In genomic region chr3:48082580-48083187, GRCh38 we compare ENCODE assay signal across 2 cellular contexts.
TF ChIP-seq lines count a peak whose summit lies in the region.

No MANE protein-coding gene starts in this region.

TF ChIP-seq in HCT116, 20 proteins besides CTCF, POLR2A, EP300 and RAD21 (continued from another document):
- TF ChIP-seq ZBTB33 (IDR thresholded peaks at IDR 0.05; ENCODE audit: extremely low read depth, insufficient replicate concordance, low read length) = no peak
- TF ChIP-seq EGR1 (IDR thresholded peaks at IDR 0.05; ENCODE audit: low read depth) = no peak
- TF ChIP-seq SIN3A (IDR thresholded peaks at IDR 0.05; ENCODE audit: low read depth) = no peak
- no peak for TF ChIP-seq ZFX (IDR thresholded peaks at IDR 0.05)
- TF ChIP-seq CBX3 (IDR thresholded peaks at IDR 0.05; ENCODE audit: low read depth) = no peak
- no peak for TF ChIP-seq ZNF274 (IDR thresholded peaks at IDR 0.05; ENCODE audit: low read depth, low read length)
- TF ChIP-seq CEBPB (IDR thresholded peaks at IDR 0.05; ENCODE audit: low read depth) = no peak
- TF ChIP-seq MAX (IDR thresholded peaks at IDR 0.05) = no peak
- TF ChIP-seq POLR2AphosphoS5 (IDR thresholded peaks at IDR 0.05; ENCODE audit: low read depth, low read length) = no peak
- no peak for TF ChIP-seq EZH2 (IDR thresholded peaks at IDR 0.05)
- TF ChIP-seq ATF3 (IDR thresholded peaks at IDR 0.05) = no peak

TF ChIP-seq in HepG2, 621 proteins besides CTCF, POLR2A, EP300 and RAD21 (continued from another document):
- TF ChIP-seq, protein P1, sequence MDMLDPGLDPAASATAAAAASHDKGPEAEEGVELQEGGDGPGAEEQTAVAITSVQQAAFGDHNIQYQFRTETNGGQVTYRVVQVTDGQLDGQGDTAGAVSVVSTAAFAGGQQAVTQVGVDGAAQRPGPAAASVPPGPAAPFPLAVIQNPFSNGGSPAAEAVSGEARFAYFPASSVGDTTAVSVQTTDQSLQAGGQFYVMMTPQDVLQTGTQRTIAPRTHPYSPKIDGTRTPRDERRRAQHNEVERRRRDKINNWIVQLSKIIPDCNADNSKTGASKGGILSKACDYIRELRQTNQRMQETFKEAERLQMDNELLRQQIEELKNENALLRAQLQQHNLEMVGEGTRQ (IDR thresholded peaks at IDR 0.05; ENCODE audit: low read depth, low read length) = no peak
- TF ChIP-seq, protein P1 (CRISPR knock-in tag; IDR thresholded peaks at IDR 0.05; ENCODE audit: borderline replicate concordance) = no peak
- TF ChIP-seq RXRA (CRISPR knock-in tag; IDR thresholded peaks at IDR 0.05) (no peak), PTBP1 (IDR thresholded peaks at IDR 0.05; ENCODE audit: low read depth, low read length, poor library complexity, severe bottlenecking) (no peak), XRCC5 (optimal IDR thresholded peaks at IDR 0.05; ENCODE audit: low read length) (no peak), HMG20B (CRISPR knock-in tag; conservative IDR thresholded peaks at IDR 0.05) (no peak), ZNF629 (CRISPR knock-in tag; conservative IDR thresholded peaks at IDR 0.05) (no peak), ZNF362 (CRISPR knock-in tag; IDR thresholded peaks at IDR 0.05; ENCODE audit: borderline replicate concordance) (0 out of 2 replicates have a peak, but pooled peaks have one; percentile 78), ZNF121 (CRISPR knock-in tag; IDR thresholded peaks at IDR 0.05) (peak; percentile 85), KDM2A (CRISPR knock-in tag; IDR thresholded peaks at IDR 0.05; ENCODE audit: borderline replicate concordance, low read depth) (no peak), MEIS1 (CRISPR knock-in tag; IDR thresholded peaks at IDR 0.05; ENCODE audit: borderline replicate concordance) (no peak), ZNF460 (CRISPR knock-in tag; IDR thresholded peaks at IDR 0.05; ENCODE audit: borderline replicate concordance) (peak; percentile 41; the same call in 1 of the 2 replicates), RARA (CRISPR knock-in tag; IDR thresholded peaks at IDR 0.05) (no peak)
- TF ChIP-seq, protein P2, sequence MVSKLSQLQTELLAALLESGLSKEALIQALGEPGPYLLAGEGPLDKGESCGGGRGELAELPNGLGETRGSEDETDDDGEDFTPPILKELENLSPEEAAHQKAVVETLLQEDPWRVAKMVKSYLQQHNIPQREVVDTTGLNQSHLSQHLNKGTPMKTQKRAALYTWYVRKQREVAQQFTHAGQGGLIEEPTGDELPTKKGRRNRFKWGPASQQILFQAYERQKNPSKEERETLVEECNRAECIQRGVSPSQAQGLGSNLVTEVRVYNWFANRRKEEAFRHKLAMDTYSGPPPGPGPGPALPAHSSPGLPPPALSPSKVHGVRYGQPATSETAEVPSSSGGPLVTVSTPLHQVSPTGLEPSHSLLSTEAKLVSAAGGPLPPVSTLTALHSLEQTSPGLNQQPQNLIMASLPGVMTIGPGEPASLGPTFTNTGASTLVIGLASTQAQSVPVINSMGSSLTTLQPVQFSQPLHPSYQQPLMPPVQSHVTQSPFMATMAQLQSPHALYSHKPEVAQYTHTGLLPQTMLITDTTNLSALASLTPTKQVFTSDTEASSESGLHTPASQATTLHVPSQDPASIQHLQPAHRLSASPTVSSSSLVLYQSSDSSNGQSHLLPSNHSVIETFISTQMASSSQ (IDR thresholded peaks at IDR 0.05; ENCODE audit: low read depth) = peak; percentile 63
- TF ChIP-seq, protein P2 (CRISPR knock-in tag; IDR thresholded peaks at IDR 0.05; ENCODE audit: borderline replicate concordance) = peak; percentile 73; the same call in 1 of the 2 replicates
- TF ChIP-seq, protein P3, sequence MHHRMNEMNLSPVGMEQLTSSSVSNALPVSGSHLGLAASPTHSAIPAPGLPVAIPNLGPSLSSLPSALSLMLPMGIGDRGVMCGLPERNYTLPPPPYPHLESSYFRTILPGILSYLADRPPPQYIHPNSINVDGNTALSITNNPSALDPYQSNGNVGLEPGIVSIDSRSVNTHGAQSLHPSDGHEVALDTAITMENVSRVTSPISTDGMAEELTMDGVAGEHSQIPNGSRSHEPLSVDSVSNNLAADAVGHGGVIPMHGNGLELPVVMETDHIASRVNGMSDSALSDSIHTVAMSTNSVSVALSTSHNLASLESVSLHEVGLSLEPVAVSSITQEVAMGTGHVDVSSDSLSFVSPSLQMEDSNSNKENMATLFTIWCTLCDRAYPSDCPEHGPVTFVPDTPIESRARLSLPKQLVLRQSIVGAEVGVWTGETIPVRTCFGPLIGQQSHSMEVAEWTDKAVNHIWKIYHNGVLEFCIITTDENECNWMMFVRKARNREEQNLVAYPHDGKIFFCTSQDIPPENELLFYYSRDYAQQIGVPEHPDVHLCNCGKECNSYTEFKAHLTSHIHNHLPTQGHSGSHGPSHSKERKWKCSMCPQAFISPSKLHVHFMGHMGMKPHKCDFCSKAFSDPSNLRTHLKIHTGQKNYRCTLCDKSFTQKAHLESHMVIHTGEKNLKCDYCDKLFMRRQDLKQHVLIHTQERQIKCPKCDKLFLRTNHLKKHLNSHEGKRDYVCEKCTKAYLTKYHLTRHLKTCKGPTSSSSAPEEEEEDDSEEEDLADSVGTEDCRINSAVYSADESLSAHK (CRISPR knock-in tag; IDR thresholded peaks at IDR 0.05; ENCODE audit: borderline replicate concordance) = no peak
